23 cellular contexts compared by ENCODE assay signal in genomic region chr5:138263581-138263980, GRCh38. TPM values are rescaled to one million over a fixed set of nuclear protein-coding genes. Genes with fewer than 3 reads are reported as not detected.
A peak's percentile ranks its signal among the peaks of the same experiment; 100 is the strongest.
DNase-seq lines count a peak whose midpoint lies in the region; ATAC-seq, FAIRE-seq and TF ChIP-seq lines count a peak whose summit lies in the region.
"Had no signal": no experiment of that assay in that cellular context is flagged by ENCODE, and none has a peak within 500 bp of the region (broad histone marks: within the 10 kb centered on the region; RNA-seq: fewer than 3 reads in every experiment).

No MANE protein-coding gene starts in this region.

- H3K9me3 Mint-ChIP-seq in activated T-cell treated with anti-CD3 and anti-CD28 coated beads, Interleukin-2, amount 50 U/mL, for 24 hours: no peaks in the 10 kb centered on the region
- no peaks in the 10 kb centered on the region for H3K9me3 Mint-ChIP-seq in activated T-helper 17 cell treated with anti-CD3 and anti-CD28 coated beads, Interleukin-2, amount 50 U/mL, for 72 hours
- H3K9me3 Mint-ChIP-seq: CD14-positive monocyte; CD4-positive, alpha-beta memory T cell had no signal

- H3K4me1 ChIP-seq in HepG2 (ENCODE audit: insufficient read depth, low read length) (no peaks in the 10 kb centered on the region), right lobe of liver (no peaks in the 10 kb centered on the region)
- H3K4me1 ChIP-seq: BLaER1 had no signal

- no peak for TF ChIP-seq POLR2A in HepG2 (IDR thresholded peaks at IDR 0.05; ENCODE audit: insufficient read depth in 1 of 2, low read depth in 2 of 2, low read length in 2 of 2)
- TF ChIP-seq POLR2A in right lobe of liver (IDR thresholded peaks at IDR 0.05): no peak

- 6% methylated on average over 3 of the region's 3 CpGs for WGBS in HepG2 (ENCODE audit: low lambda C conversion rate)
- 65% methylated on average over 3 of the region's 3 CpGs for WGBS in right lobe of liver (ENCODE audit: insufficient coverage, low coverage, low lambda C conversion rate, missing lambda C conversion rate)

- CTCF ChIA-PET in HepG2 (lab: Yijun Ruan, JAX; ENCODE audit: low intra/inter-chr PET ratio, low total read pairs): no interaction called here

- POLR2A ChIA-PET in HepG2 (lab: Yijun Ruan, JAX): no interaction called here

- H3K9me3 ChIP-seq in HepG2 (ENCODE audit: low read length): no peaks in the 10 kb centered on the region
- H3K9me3 ChIP-seq in right lobe of liver: no peaks in the 10 kb centered on the region
- H3K9me3 ChIP-seq: BLaER1 had no signal

- DNase-seq in activated T-cell treated with anti-CD3 and anti-CD28 coated beads, Interleukin-2, amount 50 U/mL, for 24 hours: no peak
- DNase-seq in activated T-cell treated with anti-CD3 and anti-CD28 coated beads for 4 hours (no peak), HepG2 (ENCODE audit: low spot score) (no peak), right lobe of liver (no peak), iPS-NIHi7 (ENCODE audit: extremely low spot score) (no peak)
- DNase-seq: CD4-positive, alpha-beta memory T cell; DMS153; DMS79; GDM1; GM23248; HCEC 1CT; IMR-90 had no signal

- H3K4me2 ChIP-seq in HepG2 (ENCODE audit: low read depth, low read length): no peak overlapping the region
- H3K4me2 ChIP-seq: BLaER1 had no signal

- H3K27ac Mint-ChIP-seq in activated T-cell treated with anti-CD3 and anti-CD28 coated beads, Interleukin-2, amount 50 U/mL, for 24 hours: peak overlapping the region; percentile 7
- no peak overlapping the region for H3K27ac Mint-ChIP-seq in activated T-helper 17 cell treated with anti-CD3 and anti-CD28 coated beads, Interleukin-2, amount 50 U/mL, for 72 hours
- H3K27ac Mint-ChIP-seq: CD14-positive monocyte; CD4-positive, alpha-beta memory T cell had no signal

- no peak overlapping the region for H3K9ac ChIP-seq in HepG2 (ENCODE audit: insufficient read depth, low read depth, low read length)
- H3K9ac ChIP-seq: BLaER1, GM23248 had no signal

- no peaks in the 10 kb centered on the region for H4K20me1 ChIP-seq in HepG2 (ENCODE audit: insufficient read depth, low read length)
- H4K20me1 ChIP-seq: BLaER1 had no signal

- BruUV-seq in HepG2 (replicated peaks; lab: Mats Ljungman, UMichigan): no TSS peak

- H2AFZ ChIP-seq in HepG2 (ENCODE audit: low read length): no peak overlapping the region
- H2AFZ ChIP-seq: GM23248 had no signal

- FAIRE-seq in HepG2 (lab: Jason Lieb, UNC): no peak
- FAIRE-seq: GM12892, GM18507 had no signal

- H3K79me2 ChIP-seq in HepG2 (ENCODE audit: insufficient read depth, low read length): no peaks in the 10 kb centered on the region

- H3K4me3 ChIP-seq in HepG2 (replicated peaks in 1 of 3; ENCODE audit: insufficient read depth in 1 of 3, low read depth in 2 of 3, low read length in 3 of 3): no peak overlapping the region
- no peak overlapping the region for H3K4me3 ChIP-seq in right lobe of liver
- H3K4me3 ChIP-seq: BLaER1, GM23248 had no signal

- H3K36me3 ChIP-seq in HepG2 (replicated peaks in 1 of 2; ENCODE audit: control insufficient read depth in 1 of 2, insufficient read depth in 2 of 2, low read length in 2 of 2) (no peaks in the 10 kb centered on the region), right lobe of liver (no peaks in the 10 kb centered on the region)
- H3K36me3 ChIP-seq: BLaER1 had no signal

- no peak overlapping the region for H3K4me3 Mint-ChIP-seq in activated T-cell treated with anti-CD3 and anti-CD28 coated beads, Interleukin-2, amount 50 U/mL, for 24 hours
- no peak overlapping the region for H3K4me3 Mint-ChIP-seq in activated T-helper 17 cell treated with anti-CD3 and anti-CD28 coated beads, Interleukin-2, amount 50 U/mL, for 72 hours
- H3K4me3 Mint-ChIP-seq: CD14-positive monocyte; CD4-positive, alpha-beta memory T cell had no signal

- no peaks in the 10 kb centered on the region for H3K36me3 Mint-ChIP-seq in activated T-cell treated with anti-CD3 and anti-CD28 coated beads, Interleukin-2, amount 50 U/mL, for 24 hours (ENCODE audit: low read depth)
- H3K36me3 Mint-ChIP-seq in activated T-helper 17 cell treated with anti-CD3 and anti-CD28 coated beads, Interleukin-2, amount 50 U/mL, for 72 hours (ENCODE audit: low read depth): no peaks in the 10 kb centered on the region
- H3K36me3 Mint-ChIP-seq: CD14-positive monocyte; CD4-positive, alpha-beta memory T cell had no signal

- TF ChIP-seq CTCF in HepG2 (CRISPR knock-in tag; IDR thresholded peaks at IDR 0.05) (no peak), right lobe of liver (IDR thresholded peaks at IDR 0.05) (no peak)

- H3K27me3 Mint-ChIP-seq in activated T-cell treated with anti-CD3 and anti-CD28 coated beads, Interleukin-2, amount 50 U/mL, for 24 hours: peaks cover 16% of the 10 kb centered on the region
- H3K27me3 Mint-ChIP-seq in activated T-helper 17 cell treated with anti-CD3 and anti-CD28 coated beads, Interleukin-2, amount 50 U/mL, for 72 hours: peaks cover 16% of the 10 kb centered on the region

- no peak overlapping the region for H3K27ac ChIP-seq in HepG2 (ENCODE audit: extremely low read length, insufficient read depth, low read length)
- H3K27ac ChIP-seq in right lobe of liver: no peak overlapping the region
- H3K27ac ChIP-seq: BLaER1, GM23248, HL-60 had no signal

- H3K4me1 Mint-ChIP-seq in activated T-cell treated with anti-CD3 and anti-CD28 coated beads, Interleukin-2, amount 50 U/mL, for 24 hours (ENCODE audit: low read depth): peaks cover 7% of the 10 kb centered on the region
- H3K4me1 Mint-ChIP-seq in activated T-helper 17 cell treated with anti-CD3 and anti-CD28 coated beads, Interleukin-2, amount 50 U/mL, for 72 hours: no peaks in the 10 kb centered on the region
- H3K4me1 Mint-ChIP-seq: CD14-positive monocyte; CD4-positive, alpha-beta memory T cell had no signal

- no peak for ATAC-seq in HepG2
- no peak for ATAC-seq in right lobe of liver
- peak; percentile 62 for ATAC-seq in activated T-helper 17 cell treated with anti-CD3 and anti-CD28 coated beads, Interleukin-2, amount 50 U/mL, for 72 hours (replicated peaks)
- no peak for ATAC-seq in HG03469 (IDR thresholded peaks at IDR 0.05; ENCODE audit: unreplicated experiment)

- TF ChIP-seq RAD21 in HepG2 (CRISPR knock-in tag; IDR thresholded peaks at IDR 0.05): no peak

- intact Hi-C loops in HepG2 (cut with micrococcal nuclease; ENCODE audit: unreplicated experiment) (no loop called here), right lobe of liver (cut with DNase I) (no loop called here)

- TF ChIP-seq EP300 in HepG2 (IDR thresholded peaks at IDR 0.05; ENCODE audit: low read depth in 2 of 2, low read length in 2 of 2) (no peak), HepG2 (CRISPR knock-in tag; IDR thresholded peaks at IDR 0.05; ENCODE audit: borderline replicate concordance) (no peak)

- in situ Hi-C loops in HepG2 (cut with HindIII; ENCODE audit: extremely low pct_ligation_motif_present, low pct_unique_long_range_greater_than_20kb): no loop called here

- peaks cover 0 to 8% of the 10 kb centered on the region in 2 experiments; a peak in 2 of 5 replicates for H3K27me3 ChIP-seq in HepG2 (ENCODE audit: control insufficient read depth in 1 of 2, insufficient read depth in 2 of 2, low read length in 2 of 2)
- H3K27me3 ChIP-seq in right lobe of liver: no peaks in the 10 kb centered on the region
- H3K27me3 ChIP-seq: BLaER1 had no signal

RNA-seq across cellular contexts. Expression of gene GFRA3, which starts 10.8 kb away (rescaled TPM):
- total RNA-seq in HepG2 (2016; rRNA removed; fragmentation: Illumina TruSeq; extraction: Trizol): 0.10 and 0.27 TPM in 2 replicates
- total RNA-seq in HepG2 (2016; cell fraction: cytosol; rRNA removed; fragmentation: Illumina TruSeq; extraction: Trizol; ENCODE audit: low read depth): not detected in 2 replicates
- total RNA-seq in HepG2 (2016; cell fraction: insoluble cytoplasmic fraction; rRNA removed; fragmentation: Illumina TruSeq; extraction: Trizol): 0.24 TPM in 1 of 2 replicates, not detected in the other
- 0.14 and 0.28 TPM in 2 replicates for total RNA-seq in HepG2 (2016; cell fraction: membrane; rRNA removed; fragmentation: Illumina TruSeq; extraction: Trizol)
- 0.31 and 0.47 TPM in 2 replicates for total RNA-seq in HepG2 (2016; cell fraction: nucleus; rRNA removed; fragmentation: Illumina TruSeq; extraction: Trizol)
- polyA plus RNA-seq in HepG2 (2011; rRNA removed): 0.30 and 0.48 TPM in 2 replicates
- polyA plus RNA-seq in HepG2 (2011; cell fraction: cytosol; rRNA removed): 0.33 and 0.40 TPM in 2 replicates
- 0.19 and 0.28 TPM in 2 replicates for polyA plus RNA-seq in HepG2 (2011; cell fraction: nucleus; rRNA removed)
- 0.43 and 0.91 TPM in 2 replicates for polyA plus RNA-seq in HepG2 (2012)
- 0.18 and 0.20 TPM in 2 replicates for polyA plus RNA-seq in HepG2 (2016; cell fraction: cytosol; fragmentation: Illumina TruSeq; extraction: Trizol; ENCODE audit: low read depth)
- 0.34 and 0.48 TPM in 2 replicates for polyA plus RNA-seq in HepG2 (2016; cell fraction: insoluble cytoplasmic fraction; fragmentation: Illumina TruSeq; extraction: Trizol; ENCODE audit: low read depth)
- polyA plus RNA-seq in HepG2 (2016; cell fraction: membrane; fragmentation: Illumina TruSeq; extraction: Trizol; ENCODE audit: low read depth): 0.33 and 0.35 TPM in 2 replicates
- 0.73 and 1.1 TPM in 2 replicates for polyA plus RNA-seq in HepG2 (2016; cell fraction: nucleus; fragmentation: Illumina TruSeq; extraction: Trizol; ENCODE audit: insufficient read depth, low read depth)
- polyA minus RNA-seq in HepG2 (2011; rRNA and poly(A)+ RNA removed; ENCODE audit: low replicate concordance): 0.32 and 0.44 TPM in 2 replicates
- not detected in 2 replicates for polyA minus RNA-seq in HepG2 (2011; cell fraction: cytosol; rRNA and poly(A)+ RNA removed)
- not detected in 2 replicates for polyA minus RNA-seq in HepG2 (2011; cell fraction: nucleus; rRNA and poly(A)+ RNA removed)
- under 1 TPM in 1 of 6 experiments, not detected in 5; 0.17 TPM for total RNA-seq in right lobe of liver
- not detected for total RNA-seq in activated T-helper 17 cell treated with anti-CD3 and anti-CD28 coated beads, Interleukin-2, amount 50 U/mL, for 72 hours
- total RNA-seq: CD4-positive, alpha-beta memory T cell; Daoy; GM23248; H4; HT1080; IMR-90 had no signal
- polyA plus RNA-seq: AG04450; CD14-positive monocyte; CD4-positive, alpha-beta memory T cell; GM23248; IMR-90 had no signal

RNA-seq across cellular contexts. Expression of gene CDC23, which starts 50.5 kb away (rescaled TPM):
- total RNA-seq in HepG2 (2016; rRNA removed; fragmentation: Illumina TruSeq; extraction: Trizol) (47.7 and 64.2 TPM in 2 replicates), right lobe of liver (10 to 100 TPM; 11.9 to 16.2 (median 15.2) TPM)
- 5.3 and 5.6 TPM in 2 replicates for total RNA-seq in HepG2 (2016; cell fraction: cytosol; rRNA removed; fragmentation: Illumina TruSeq; extraction: Trizol; ENCODE audit: low read depth)
- 47.3 and 67.7 TPM in 2 replicates for total RNA-seq in HepG2 (2016; cell fraction: insoluble cytoplasmic fraction; rRNA removed; fragmentation: Illumina TruSeq; extraction: Trizol)
- 10.9 and 12.4 TPM in 2 replicates for total RNA-seq in HepG2 (2016; cell fraction: membrane; rRNA removed; fragmentation: Illumina TruSeq; extraction: Trizol)
- 35.4 and 36.8 TPM in 2 replicates for total RNA-seq in HepG2 (2016; cell fraction: nucleus; rRNA removed; fragmentation: Illumina TruSeq; extraction: Trizol)
- 28.2 and 38.3 TPM in 2 replicates for polyA plus RNA-seq in HepG2 (2011; rRNA removed)
- polyA plus RNA-seq in HepG2 (2011; cell fraction: cytosol; rRNA removed): 17.0 and 23.7 TPM in 2 replicates
- polyA plus RNA-seq in HepG2 (2011; cell fraction: nucleus; rRNA removed): 30.2 and 33.3 TPM in 2 replicates
- polyA plus RNA-seq in HepG2 (2012): 18.0 and 25.9 TPM in 2 replicates
- polyA plus RNA-seq in HepG2 (2016; cell fraction: cytosol; fragmentation: Illumina TruSeq; extraction: Trizol; ENCODE audit: low read depth): 1.9 and 2.4 TPM in 2 replicates
- 58.9 and 61.5 TPM in 2 replicates for polyA plus RNA-seq in HepG2 (2016; cell fraction: insoluble cytoplasmic fraction; fragmentation: Illumina TruSeq; extraction: Trizol; ENCODE audit: low read depth)
- 6.1 and 7.0 TPM in 2 replicates for polyA plus RNA-seq in HepG2 (2016; cell fraction: membrane; fragmentation: Illumina TruSeq; extraction: Trizol; ENCODE audit: low read depth)
- 46.3 and 48.4 TPM in 2 replicates for polyA plus RNA-seq in HepG2 (2016; cell fraction: nucleus; fragmentation: Illumina TruSeq; extraction: Trizol; ENCODE audit: insufficient read depth, low read depth)
- 36.7 and 39.6 TPM in 2 replicates for polyA minus RNA-seq in HepG2 (2011; rRNA and poly(A)+ RNA removed; ENCODE audit: low replicate concordance)
- 17.8 and 19.5 TPM in 2 replicates for polyA minus RNA-seq in HepG2 (2011; cell fraction: cytosol; rRNA and poly(A)+ RNA removed)
- 42.4 and 60.0 TPM in 2 replicates for polyA minus RNA-seq in HepG2 (2011; cell fraction: nucleus; rRNA and poly(A)+ RNA removed)
- total RNA-seq in activated T-helper 17 cell treated with anti-CD3 and anti-CD28 coated beads, Interleukin-2, amount 50 U/mL, for 72 hours: 10 to 100 TPM; 27.8 to 42.3 TPM
